8 cellular contexts compared by ENCODE assay signal in the genomic region with DNA sequence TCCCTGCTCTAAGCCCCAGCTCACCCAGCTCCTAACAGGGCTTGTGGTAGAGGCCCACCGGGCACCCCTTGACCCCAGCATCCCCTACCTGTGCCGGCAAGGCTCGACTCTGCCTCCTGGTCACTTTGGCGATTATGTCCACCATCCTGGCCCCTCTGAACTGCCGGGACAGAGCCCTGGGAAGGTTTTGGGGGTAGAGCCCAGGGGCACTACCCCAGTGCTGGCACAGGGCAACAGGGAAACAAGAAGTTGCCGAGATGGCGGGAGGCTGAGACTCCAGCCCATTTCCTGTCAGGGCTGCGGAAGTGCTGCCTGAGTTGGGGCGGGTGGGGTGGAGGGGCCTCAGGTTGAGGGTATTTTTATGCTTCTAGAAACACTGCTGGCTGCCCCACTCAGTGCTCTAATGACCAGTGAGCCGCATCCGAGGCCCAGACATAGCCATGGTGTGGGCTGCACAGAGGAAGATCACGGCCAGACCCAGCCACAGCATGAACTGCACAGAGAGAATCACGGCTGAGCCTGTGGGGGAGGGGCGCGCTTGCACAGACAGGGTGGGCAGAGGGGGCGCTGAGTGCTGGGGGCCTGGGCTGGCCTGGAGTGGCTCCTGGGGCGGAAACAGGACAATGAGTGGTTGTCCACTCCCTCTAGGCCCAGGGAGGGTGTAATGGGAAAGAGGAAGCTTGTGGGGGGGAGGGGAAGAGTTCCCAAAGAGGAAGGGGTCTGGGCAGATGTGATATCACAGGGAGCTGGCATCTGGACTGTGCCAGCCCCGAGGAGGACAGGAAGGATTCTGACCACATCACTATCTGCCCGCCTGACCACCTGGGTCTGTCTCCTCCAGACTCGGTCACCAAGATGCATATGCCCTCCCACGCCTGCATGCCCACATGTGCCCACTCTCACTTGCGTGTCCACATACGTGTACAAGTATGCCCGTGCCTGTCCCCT. TPM values are rescaled to one million over a fixed set of nuclear protein-coding genes. Genes with fewer than 3 reads are reported as not detected.
DNase-seq lines count a peak whose midpoint lies in the region; ATAC-seq and TF ChIP-seq lines count a peak whose summit lies in the region.

No MANE protein-coding gene starts in this region.

- WGBS in upper lobe of left lung, 2 donors: 34 to 52% methylated on average over 19 to 22 of the region's 24 CpGs

- peaks cover 0 to 5% (median 5%) of the 10 kb centered on the region in 4 donors for H3K36me3 ChIP-seq in upper lobe of left lung

- H3K36me3 Mint-ChIP-seq in activated naive CD8-positive, alpha-beta T cell treated with anti-CD3 and anti-CD28 coated beads for 36 hours: peaks cover 12% of the 10 kb centered on the region
- H3K36me3 Mint-ChIP-seq in naive B cell: no peaks in the 10 kb centered on the region

- no peaks in the 10 kb centered on the region for H3K27me3 ChIP-seq in upper lobe of left lung

- no peaks in the 10 kb centered on the region for H3K9me3 ChIP-seq in upper lobe of left lung

- peaks cover 39% of the 10 kb centered on the region for H3K4me1 Mint-ChIP-seq in activated naive CD8-positive, alpha-beta T cell treated with anti-CD3 and anti-CD28 coated beads for 36 hours
- peaks cover 74 to 89% (median 88%) of the 10 kb centered on the region in 3 donors for H3K4me1 Mint-ChIP-seq in naive B cell

- ATAC-seq in GM18498 (IDR thresholded peaks at IDR 0.05; ENCODE audit: unreplicated experiment) (peak; percentile 58), naive B cell (ENCODE audit: low read depth in 2 of 2) (peak; percentile 75 to 81), upper lobe of left lung (ENCODE audit: low FRiP score in 2 of 2) (peak; percentile 28 to 63), GM18870 (IDR thresholded peaks at IDR 0.05; ENCODE audit: unreplicated experiment) (no peak), HG03097 (IDR thresholded peaks at IDR 0.05; ENCODE audit: low FRiP score, unreplicated experiment) (no peak), HG02588 (IDR thresholded peaks at IDR 0.05; ENCODE audit: unreplicated experiment) (no peak)

- DNase-seq in activated naive CD8-positive, alpha-beta T cell treated with anti-CD3 and anti-CD28 coated beads for 36 hours: peak; percentile 57
- DNase-seq in naive B cell (peak; percentile 75), upper lobe of left lung (peak; percentile 66 to 75)

- peaks cover 75 to 89% (median 86%) of the 10 kb centered on the region in 4 donors for H3K4me1 ChIP-seq in upper lobe of left lung

- TF ChIP-seq POLR2A in Raji (IDR thresholded peaks at IDR 0.05; ENCODE audit: insufficient read depth, low read depth, low read length) (peak; percentile 53), upper lobe of left lung (IDR thresholded peaks at IDR 0.05) (peak in 1 of 4 donors; percentile 30)

- peak overlapping the region; percentile 82 to 94 (median 90) for H3K27ac ChIP-seq in upper lobe of left lung

- H3K9me3 Mint-ChIP-seq in activated naive CD8-positive, alpha-beta T cell treated with anti-CD3 and anti-CD28 coated beads for 36 hours: no peaks in the 10 kb centered on the region
- peaks cover 0 to 1% (median 0%) of the 10 kb centered on the region in 7 donors for H3K9me3 Mint-ChIP-seq in naive B cell

- TF ChIP-seq EP300 in upper lobe of left lung (IDR thresholded peaks at IDR 0.05): no peak

- H3K4me3 ChIP-seq in upper lobe of left lung: peak overlapping the region in 3 of 4 donors; percentile 35 to 59 (median 46)

- no peaks in the 10 kb centered on the region for H3K27me3 Mint-ChIP-seq in activated naive CD8-positive, alpha-beta T cell treated with anti-CD3 and anti-CD28 coated beads for 36 hours
- H3K27me3 Mint-ChIP-seq in naive B cell: no peaks in the 10 kb centered on the region

- no peak for TF ChIP-seq CTCF in upper lobe of left lung (IDR thresholded peaks at IDR 0.05)

- peak overlapping the region; percentile 98 for H3K27ac Mint-ChIP-seq in activated naive CD8-positive, alpha-beta T cell treated with anti-CD3 and anti-CD28 coated beads for 36 hours
- H3K27ac Mint-ChIP-seq in naive B cell: peak overlapping the region; percentile 96 to 99 (median 98)

- H3K4me3 Mint-ChIP-seq in activated naive CD8-positive, alpha-beta T cell treated with anti-CD3 and anti-CD28 coated beads for 36 hours: peak overlapping the region; percentile 99
- peak overlapping the region; percentile 98 to 100 (median 100) for H3K4me3 Mint-ChIP-seq in naive B cell

RNA-seq across cellular contexts. Expression of a gene that starts 22.3 kb away (rescaled TPM):
- 10 to 100 TPM; 33.3 to 35.8 TPM for total RNA-seq in activated naive CD8-positive, alpha-beta T cell treated with anti-CD3 and anti-CD28 coated beads for 36 hours
- polyA plus RNA-seq in naive B cell (ENCODE audit: low read depth in 6 of 6): 10 to 100 TPM; 32.3 to 76.2 (median 40.9) TPM
- total RNA-seq in upper lobe of left lung: 100 to 1,000 TPM in 1 of 6 donors, 10 to 100 TPM in 5; 46.1 to 243 (median 81.4) TPM

Comparison
In these comparisons a context has a peak if more than half of its experiments do, and no peak if none do; other contexts are left out.
1. ATAC-seq: peak in GM18498 (single experiment), naive B cell (2 of 2) and upper lobe of left lung (2 of 2); none in GM18870 (single experiment), HG03097 (single experiment) and HG02588 (single experiment).
2. Peak in every context shown above with its lines, with median percentiles within 50 percentile points of each other: DNase-seq.